In genomic region chr17:2957631-2958286, GRCh38 we compare ENCODE assay signal across 1 cellular context.
TF ChIP-seq lines count a peak whose summit lies in the region.

No MANE protein-coding gene starts in this region.

TF ChIP-seq in IMR-90, 13 proteins besides CTCF, POLR2A, EP300 and RAD21:
- TF ChIP-seq FOS (IDR thresholded peaks at IDR 0.05; ENCODE audit: low read depth, low read length): no peak
- TF ChIP-seq USF2 (IDR thresholded peaks at IDR 0.05; ENCODE audit: low read depth, low read length): no peak
- TF ChIP-seq CEBPB (IDR thresholded peaks at IDR 0.05; ENCODE audit: low read depth, low read length): no peak
- TF ChIP-seq MXI1 (IDR thresholded peaks at IDR 0.05; ENCODE audit: borderline replicate concordance, low read depth, low read length): no peak
- TF ChIP-seq RCOR1 (IDR thresholded peaks at IDR 0.05; ENCODE audit: insufficient replicate concordance, low read length): no peak
- TF ChIP-seq MAFK (IDR thresholded peaks at IDR 0.05; ENCODE audit: low read depth, low read length): no peak
- no peak for TF ChIP-seq RFX5 (IDR thresholded peaks at IDR 0.05; ENCODE audit: low read depth, low read length)
- TF ChIP-seq NFE2L2 (IDR thresholded peaks at IDR 0.05; ENCODE audit: low read depth, low read length): no peak
- no peak for TF ChIP-seq MAZ (IDR thresholded peaks at IDR 0.05; ENCODE audit: borderline replicate concordance, low read depth, low read length)
- no peak for TF ChIP-seq SMC3 (IDR thresholded peaks at IDR 0.05; ENCODE audit: low read depth, low read length)
- TF ChIP-seq, protein P1, sequence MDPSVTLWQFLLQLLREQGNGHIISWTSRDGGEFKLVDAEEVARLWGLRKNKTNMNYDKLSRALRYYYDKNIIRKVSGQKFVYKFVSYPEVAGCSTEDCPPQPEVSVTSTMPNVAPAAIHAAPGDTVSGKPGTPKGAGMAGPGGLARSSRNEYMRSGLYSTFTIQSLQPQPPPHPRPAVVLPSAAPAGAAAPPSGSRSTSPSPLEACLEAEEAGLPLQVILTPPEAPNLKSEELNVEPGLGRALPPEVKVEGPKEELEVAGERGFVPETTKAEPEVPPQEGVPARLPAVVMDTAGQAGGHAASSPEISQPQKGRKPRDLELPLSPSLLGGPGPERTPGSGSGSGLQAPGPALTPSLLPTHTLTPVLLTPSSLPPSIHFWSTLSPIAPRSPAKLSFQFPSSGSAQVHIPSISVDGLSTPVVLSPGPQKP (IDR thresholded peaks at IDR 0.05; ENCODE audit: borderline replicate concordance, low read depth, low read length): no peak
- no peak for TF ChIP-seq CHD1 (IDR thresholded peaks at IDR 0.05; ENCODE audit: low read depth, low read length)
- no peak for TF ChIP-seq BHLHE40 (IDR thresholded peaks at IDR 0.05; ENCODE audit: low read depth, low read length)
